In genomic region chr20:35742741-35743523, GRCh38 we compare ENCODE assay signal across 8 cellular contexts. TPM values are rescaled to one million over a fixed set of nuclear protein-coding genes. Genes with fewer than 3 reads are reported as not detected.
DNase-seq lines count a peak whose midpoint lies in the region; ATAC-seq and TF ChIP-seq lines count a peak whose summit lies in the region.

No MANE protein-coding gene starts in this region.

- no peak for ATAC-seq in GM21786 (IDR thresholded peaks at IDR 0.05; ENCODE audit: unreplicated experiment)

- POLR2A ChIA-PET in RWPE1 (lab: Yijun Ruan, JAX; ENCODE audit: low non-redundant PET) = interaction anchor here (0.5 to 2.4 kb wide), 21 partner anchors 8 to 211 kb away, joined by 3 to 29 read pairs (median 4); partner anchors contain the start of genes PHF20 and SCAND1

- H3K36me3 ChIP-seq in DOHH2 (ENCODE audit: control insufficient read depth, low read length) (peaks cover 46% of the 10 kb centered on the region), colonic mucosa (peaks cover 12% of the 10 kb centered on the region), mesodermal cell (ENCODE audit: control insufficient read depth, insufficient read depth, low read length) (peaks cover 24% of the 10 kb centered on the region)

- H3K27me3 ChIP-seq in DOHH2 (ENCODE audit: control insufficient read depth, low read length) (no peaks in the 10 kb centered on the region), colonic mucosa (no peaks in the 10 kb centered on the region)

- peaks cover 23% of the 10 kb centered on the region for H4K20me1 ChIP-seq in DOHH2 (ENCODE audit: control insufficient read depth, insufficient read depth, low read depth, low read length)

- H3K4me2 ChIP-seq in DOHH2 (ENCODE audit: low read length) = peak overlapping the region; percentile 73

- H3K79me2 ChIP-seq in DOHH2 (ENCODE audit: control insufficient read depth, low read length) = peaks cover 55% of the 10 kb centered on the region

- H3K27ac ChIP-seq in DOHH2 (ENCODE audit: low read depth, low read length) (peak overlapping the region; percentile 97), RWPE1 (peak overlapping the region; percentile 96), colonic mucosa (peak overlapping the region; percentile 95), mesodermal cell (ENCODE audit: low read depth, low read length, severe bottlenecking) (peak overlapping the region; percentile 92)

- H3K9ac ChIP-seq in colonic mucosa (ENCODE audit: low read depth in 2 of 2, low read length in 2 of 2) = peak overlapping the region; percentile 88 to 97

- no peaks in the 10 kb centered on the region for H3K9me3 ChIP-seq in DOHH2 (ENCODE audit: control insufficient read depth, insufficient read depth, low read length)
- no peaks in the 10 kb centered on the region for H3K9me3 ChIP-seq in colonic mucosa
- no peaks in the 10 kb centered on the region for H3K9me3 ChIP-seq in mesodermal cell (ENCODE audit: control insufficient read depth, low read length)

- WGBS in mesodermal cell (ENCODE audit: insufficient coverage in 2 of 2), 2 experiments = 5 to 10% methylated on average over 5 of the region's 8 CpGs

- peak; percentile 45 for DNase-seq in HT1080 (ENCODE audit: low read depth)
- DNase-seq in RWPE1 (ENCODE audit: low spot score) = no peak
- DNase-seq in colonic mucosa = no peak
- no peak for DNase-seq in effector CD8-positive, alpha-beta T cell (lab: John Stamatoyannopoulos, UW)
- DNase-seq in islet precursor cell = no peak

- peaks cover 49% of the 10 kb centered on the region for H3K4me1 ChIP-seq in DOHH2 (ENCODE audit: control insufficient read depth, low read length)
- H3K4me1 ChIP-seq in colonic mucosa = peaks cover 12% of the 10 kb centered on the region
- no peaks in the 10 kb centered on the region for H3K4me1 ChIP-seq in mesodermal cell (ENCODE audit: control insufficient read depth, insufficient read depth, low read length, poor library complexity, severe bottlenecking)

- TF ChIP-seq CTCF in DOHH2 (IDR thresholded peaks at IDR 0.05; ENCODE audit: low read depth, low read length, poor library complexity, severe bottlenecking) = peak; percentile 4
- no peak; the same call in 1 of the 2 replicates for TF ChIP-seq CTCF in RWPE1 (conservative IDR thresholded peaks at IDR 0.05; ENCODE audit: low read depth)
- no peak for TF ChIP-seq CTCF in colonic mucosa (IDR thresholded peaks at IDR 0.05)

- H3K9me2 ChIP-seq in DOHH2 (replicated peaks; ENCODE audit: control insufficient read depth, low read length) = no peaks in the 10 kb centered on the region

- CTCF ChIA-PET in RWPE1 (lab: Yijun Ruan, JAX) = interaction anchor here (0.6 kb wide), 1 partner anchor 19 kb away, joined by 3 read pairs; no protein-coding TSS in a partner anchor

- intact Hi-C loops in colonic mucosa (cut with DNase I) = no loop called here

- H3K4me3 ChIP-seq in DOHH2 (ENCODE audit: low read length) = peak overlapping the region; percentile 90
- H3K4me3 ChIP-seq in colonic mucosa = peak overlapping the region; percentile 52
- peak overlapping the region; percentile 66 for H3K4me3 ChIP-seq in mesodermal cell (ENCODE audit: extremely low read depth, insufficient read depth, low read length, poor library complexity, severe bottlenecking)

- peaks cover 23% of the 10 kb centered on the region for H3F3A ChIP-seq in DOHH2 (ENCODE audit: control insufficient read depth, insufficient read depth)

RNA-seq across cellular contexts. Expression of gene RBM39, which starts 0.9 kb away (rescaled TPM):
- 197 and 209 TPM in 2 replicates for total RNA-seq in HT1080 (2014; rRNA removed; shearing (Covaris generic))
- polyA plus RNA-seq in HT1080 (2015; cell fraction: cytosol; rRNA removed) = 116 and 132 TPM in 2 replicates
- 801 and 809 TPM in 2 replicates for polyA plus RNA-seq in HT1080 (2015; cell fraction: nucleus; rRNA removed)
- total RNA-seq in colonic mucosa = 100 to 1,000 TPM; 228 to 248 TPM
- polyA plus RNA-seq in mesodermal cell (2013, experiment 1 of 2) = 174 TPM
- 211 TPM for polyA plus RNA-seq in mesodermal cell (2013, experiment 2 of 2)

RNA-seq across cellular contexts. Expression of gene PHF20, which starts 28.9 kb away (rescaled TPM):
- 28.6 and 36.7 TPM in 2 replicates for total RNA-seq in HT1080 (2014; rRNA removed; shearing (Covaris generic))
- polyA plus RNA-seq in HT1080 (2015; cell fraction: cytosol; rRNA removed) = 23.1 and 30.1 TPM in 2 replicates
- 31.8 and 33.2 TPM in 2 replicates for polyA plus RNA-seq in HT1080 (2015; cell fraction: nucleus; rRNA removed)
- 10 to 100 TPM; 25.5 to 27.0 TPM for total RNA-seq in colonic mucosa
- polyA plus RNA-seq in mesodermal cell (2013, experiment 1 of 2) = 32.4 TPM
- 39.1 TPM for polyA plus RNA-seq in mesodermal cell (2013, experiment 2 of 2)

RNA-seq across cellular contexts. Expression of gene ROMO1, which starts 43.7 kb away (rescaled TPM):
- total RNA-seq in HT1080 (2014; rRNA removed; shearing (Covaris generic)) = 213 and 561 TPM in 2 replicates
- 341 and 417 TPM in 2 replicates for polyA plus RNA-seq in HT1080 (2015; cell fraction: cytosol; rRNA removed)
- polyA plus RNA-seq in HT1080 (2015; cell fraction: nucleus; rRNA removed) = 107 and 141 TPM in 2 replicates
- total RNA-seq in colonic mucosa = 100 to 1,000 TPM; 189 to 268 TPM
- polyA plus RNA-seq in mesodermal cell (2013, experiment 1 of 2) = 249 TPM
- 221 TPM for polyA plus RNA-seq in mesodermal cell (2013, experiment 2 of 2)

RNA-seq across cellular contexts. Expression of gene NFS1, which starts 43.8 kb away (rescaled TPM):
- 34.1 and 92.1 TPM in 2 replicates for total RNA-seq in HT1080 (2014; rRNA removed; shearing (Covaris generic))
- polyA plus RNA-seq in HT1080 (2015; cell fraction: cytosol; rRNA removed) = 48.2 and 59.5 TPM in 2 replicates
- 75.8 and 98.3 TPM in 2 replicates for polyA plus RNA-seq in HT1080 (2015; cell fraction: nucleus; rRNA removed)
- 10 to 100 TPM; 42.0 to 45.1 TPM for total RNA-seq in colonic mucosa
- polyA plus RNA-seq in mesodermal cell (2013, experiment 1 of 2) = 24.3 TPM
- polyA plus RNA-seq in mesodermal cell (2013, experiment 2 of 2) = 24.2 TPM
